2 cellular contexts compared by ENCODE assay signal in genomic region chr6:32257262-32257661, GRCh38.
TF ChIP-seq lines count a peak whose summit lies in the region.

No MANE protein-coding gene starts in this region.

TF ChIP-seq in HEK293, 187 proteins besides CTCF, POLR2A, EP300 and RAD21:
- TF ChIP-seq ZNF146 (tag by site-specific recombination; IDR thresholded peaks at IDR 0.05) = peak; percentile 69

TF ChIP-seq in K562, 482 proteins besides CTCF, POLR2A, EP300 and RAD21:
- TF ChIP-seq ZNF146 (CRISPR knock-in tag; IDR thresholded peaks at IDR 0.05; ENCODE audit: unreplicated experiment) (peak; percentile 96), KDM1A (IDR thresholded peaks at IDR 0.05) (peak in 1 of 2 experiments; percentile 61; a peak in 1 of 4 replicates), BCOR (IDR thresholded peaks at IDR 0.05) (peak; percentile 73), RBM25 (IDR thresholded peaks at IDR 0.05; ENCODE audit: low read depth, low read length, severe bottlenecking) (peak; percentile 51)
